In genomic region chr15:74406992-74407705, GRCh38 we compare ENCODE assay signal across 8 cellular contexts. TPM values are rescaled to one million over a fixed set of nuclear protein-coding genes. Genes with fewer than 3 reads are reported as not detected.
DNase-seq lines count a peak whose midpoint lies in the region; ATAC-seq, FAIRE-seq and TF ChIP-seq lines count a peak whose summit lies in the region.

No MANE protein-coding gene starts in this region.

- no peaks in the 10 kb centered on the region for H3K27me3 ChIP-seq in NT2/D1 (ENCODE audit: insufficient read depth, insufficient read length)
- no peaks in the 10 kb centered on the region; a peak in 2 of 7 replicates for H3K27me3 ChIP-seq in H1 (replicated peaks in 1 of 4; ENCODE audit: control insufficient read depth in 3 of 4, extremely low read depth in 1 of 4, insufficient read depth in 3 of 4, low read length in 3 of 4)

- POLR2A ChIA-PET in H1 (lab: Charles Lee; ENCODE audit: partially characterized antibody) = interaction anchor here (1.5 kb wide), 1 partner anchor 37 kb away, joined by 4 read pairs; no protein-coding TSS in a partner anchor

- no peak for TF ChIP-seq RAD21 in H1 (IDR thresholded peaks at IDR 0.05 in 1 of 2, conservative IDR thresholded peaks at IDR 0.05 in 1 of 2; ENCODE audit: low read depth in 2 of 2, low read length in 2 of 2)

- H3K4ac ChIP-seq in H1 (replicated peaks; ENCODE audit: insufficient read length, low read depth, low read length) = no peak overlapping the region

- H2BK120ac ChIP-seq in H1 (replicated peaks; ENCODE audit: low read depth, low read length) = no peak overlapping the region

- no peak overlapping the region for H2BK5ac ChIP-seq in H1 (ENCODE audit: low read depth, low read length)

- TF ChIP-seq CTCF in H1 (IDR thresholded peaks at IDR 0.05; ENCODE audit: control extremely low read depth in 1 of 3, insufficient read depth in 1 of 3, low read depth in 1 of 3, low read length in 3 of 3) (no peak), retinal pigment epithelial cell (conservative IDR thresholded peaks at IDR 0.05; ENCODE audit: low read depth, low read length) (no peak)

- 0 out of 2 replicates have a peak overlapping the region, but pooled peaks have one; percentile 42 for H4K8ac ChIP-seq in H1 (ENCODE audit: extremely low read depth, insufficient read depth, low read length)

- H2BK15ac ChIP-seq in H1 (ENCODE audit: low read length) = no peak overlapping the region

- no peak overlapping the region for H4K5ac ChIP-seq in H1 (ENCODE audit: insufficient read length, low read depth, low read length)

- H3K9me3 ChIP-seq in NT2/D1 (ENCODE audit: insufficient read depth, low read length) (no peaks in the 10 kb centered on the region), H1 (ENCODE audit: insufficient read depth in 2 of 2, low read depth in 1 of 2, low read length in 1 of 2) (no peaks in the 10 kb centered on the region)

- H2BK20ac ChIP-seq in H1 (ENCODE audit: low read length) = no peak overlapping the region

- ATAC-seq in HG02798 (IDR thresholded peaks at IDR 0.05; ENCODE audit: poor library complexity, unreplicated experiment) = no peak
- ATAC-seq in activated T-cell treated with anti-CD3 and anti-CD28 coated beads, Interleukin-2, amount 50 U/mL, for 4 hours = no peak

- H3K9ac ChIP-seq in NT2/D1 (ENCODE audit: insufficient read length, low read depth) (peak overlapping the region; percentile 4), H1 (replicated peaks in 1 of 4; ENCODE audit: extremely low read depth in 1 of 4, low read depth in 3 of 4, low read length in 3 of 4) (no peak overlapping the region)

- no peaks in the 10 kb centered on the region for H3K27me3 Mint-ChIP-seq in activated T-cell treated with anti-CD3 and anti-CD28 coated beads, Interleukin-2, amount 50 U/mL, for 4 hours (ENCODE audit: low read depth)

- no peak overlapping the region for H3K27ac ChIP-seq in H1 (ENCODE audit: low read depth, low read length)

- WGBS in H1 (ENCODE audit: extremely low coverage in 1 of 2, insufficient coverage in 1 of 2, insufficient read length in 1 of 2, insufficient replicate concordance in 2 of 2, low coverage in 1 of 2, low lambda C conversion rate in 2 of 2, missing lambda C conversion rate in 1 of 2), 2 experiments = 61% methylated on average over 12 of the region's 12 CpGs; no CpG with 5 or more reads in 1 of the 2 experiments

- CTCF ChIA-PET in H1 (lab: Charles Lee; ENCODE audit: partially characterized antibody) = interaction anchor here (1.2 to 5.5 kb wide), 7 partner anchors 13 to 87 kb away, joined by 3 to 48 read pairs (median 5); no protein-coding TSS in a partner anchor

- peak; percentile 47 for DNase-seq in GM12892 (ENCODE audit: insufficient read length)
- no peak for DNase-seq in NT2/D1 (ENCODE audit: low read depth, low spot score)
- no peak for DNase-seq in H1 (ENCODE audit: low read depth in 1 of 2, low spot score in 2 of 2)
- DNase-seq in retinal pigment epithelial cell (ENCODE audit: low read depth) = peak; percentile 61
- no peak for DNase-seq in COLO668 (lab: John Stamatoyannopoulos, UW; ENCODE audit: unreplicated experiment)
- DNase-seq in DMS153 (lab: John Stamatoyannopoulos, UW) = no peak
- no peak for DNase-seq in activated T-cell treated with anti-CD3 and anti-CD28 coated beads, Interleukin-2, amount 50 U/mL, for 4 hours

- H3K4me1 Mint-ChIP-seq in activated T-cell treated with anti-CD3 and anti-CD28 coated beads, Interleukin-2, amount 50 U/mL, for 4 hours (ENCODE audit: low read depth) = peaks cover 41% of the 10 kb centered on the region

- H3K9me3 Mint-ChIP-seq in activated T-cell treated with anti-CD3 and anti-CD28 coated beads, Interleukin-2, amount 50 U/mL, for 4 hours = no peaks in the 10 kb centered on the region

- H3K36me3 Mint-ChIP-seq in activated T-cell treated with anti-CD3 and anti-CD28 coated beads, Interleukin-2, amount 50 U/mL, for 4 hours (ENCODE audit: insufficient read depth) = peaks cover 23% of the 10 kb centered on the region

- H3K4me1 ChIP-seq in NT2/D1 (ENCODE audit: insufficient read depth, insufficient read length) = peaks cover 41% of the 10 kb centered on the region
- H3K4me1 ChIP-seq in H1 (replicated peaks in 1 of 4; ENCODE audit: control insufficient read depth in 3 of 4, insufficient read depth in 4 of 4, low read length in 3 of 4) = peaks cover 0 to 10% (median 3%) of the 10 kb centered on the region in 4 experiments; a peak in 5 of 7 replicates

- H3K14ac ChIP-seq in H1 (ENCODE audit: insufficient read length) = no peak overlapping the region

- no peak overlapping the region for H4K91ac ChIP-seq in H1 (replicated peaks; ENCODE audit: insufficient read length, low read length)

- no peak for TF ChIP-seq EP300 in H1 (IDR thresholded peaks at IDR 0.05; ENCODE audit: borderline replicate concordance in 1 of 2, low read depth in 2 of 2, low read length in 2 of 2)

- no peak overlapping the region for H2AK5ac ChIP-seq in H1 (ENCODE audit: low read depth, low read length)

- H3K79me2 ChIP-seq in H1 (ENCODE audit: control insufficient read depth in 1 of 2, insufficient read depth in 2 of 2, low read length in 2 of 2) = no peaks in the 10 kb centered on the region

- H3K36me3 ChIP-seq in NT2/D1 (ENCODE audit: insufficient read depth, insufficient read length, low read length) (peaks cover 23% of the 10 kb centered on the region), H1 (ENCODE audit: control insufficient read depth in 2 of 4, insufficient read depth in 4 of 4, low read length in 3 of 4) (peaks cover 0 to 6% (median 1%) of the 10 kb centered on the region in 4 experiments; a peak in 4 of 8 replicates)

- H3K4me2 ChIP-seq in H1 (ENCODE audit: insufficient read depth in 1 of 2, low read depth in 2 of 2, low read length in 2 of 2) = peak overlapping the region in 1 of 2 experiments; percentile 5; a peak in 1 of 4 replicates

- no peak overlapping the region for H2AFZ ChIP-seq in H1 (ENCODE audit: low read length)

- no peak overlapping the region for H3K23ac ChIP-seq in H1 (ENCODE audit: insufficient read length)

- FAIRE-seq in GM12892 (lab: Jason Lieb, UNC) (peak; percentile 21), H1 (lab: Jason Lieb, UNC) (no peak)

- H3K79me1 ChIP-seq in H1 (ENCODE audit: low read depth, low read length) = no peaks in the 10 kb centered on the region

- no peak overlapping the region for H3K4me3 ChIP-seq in NT2/D1 (ENCODE audit: insufficient read length, low read depth)
- no peak overlapping the region for H3K4me3 ChIP-seq in H1 (ENCODE audit: extremely low read depth in 1 of 4, insufficient read depth in 2 of 4, low read depth in 3 of 4, low read length in 4 of 4)
- no peak overlapping the region for H3K4me3 ChIP-seq in retinal pigment epithelial cell (ENCODE audit: low read length)

- H2BK12ac ChIP-seq in H1 (ENCODE audit: low read depth, low read length) = 0 out of 2 replicates have a peak overlapping the region, but pooled peaks have one; percentile 52

- no peak overlapping the region for H3K56ac ChIP-seq in H1 (replicated peaks; ENCODE audit: insufficient read length, low read depth, low read length)

- H3K4me3 Mint-ChIP-seq in activated T-cell treated with anti-CD3 and anti-CD28 coated beads, Interleukin-2, amount 50 U/mL, for 4 hours = no peak overlapping the region

- no peaks in the 10 kb centered on the region for H3K23me2 ChIP-seq in H1 (ENCODE audit: low read depth, low read length)

- TF ChIP-seq POLR2A in GM12892 (IDR thresholded peaks at IDR 0.05; ENCODE audit: low read depth, low read length) (no peak), H1 (IDR thresholded peaks at IDR 0.05; ENCODE audit: control extremely low read depth in 1 of 2, low read depth in 2 of 2, low read length in 2 of 2) (no peak)

- H4K20me1 ChIP-seq in H1 (replicated peaks in 1 of 2; ENCODE audit: control insufficient read depth in 1 of 2, insufficient read depth in 2 of 2, low read length in 2 of 2) = peaks cover 0 to 3% of the 10 kb centered on the region in 2 experiments

- H3K18ac ChIP-seq in H1 (ENCODE audit: extremely low read depth, low read length) = 0 out of 2 replicates have a peak overlapping the region, but pooled peaks have one; percentile 32

RNA-seq across cellular contexts. Expression of gene SEMA7A, which starts 26.6 kb away (rescaled TPM):
- polyA plus RNA-seq in GM12892 (2012; ENCODE audit: missing spikeins) = 61.4 TPM
- total RNA-seq in H1 (2021; fragmentation: NEBNext Ultra II Directional; extraction: Animal tissue kit (Norgen Biotek cat#: 25700)) = 14.6 and 15.0 TPM in 2 replicates
- polyA plus RNA-seq in H1 (2011; rRNA removed) = 10.7 and 13.4 TPM in 2 replicates
- polyA plus RNA-seq in H1 (2011; cell fraction: cytosol; rRNA removed) = 10.9 TPM
- 19.2 TPM for polyA plus RNA-seq in H1 (2011; cell fraction: nucleus; rRNA removed)
- 10.5 to 14.0 TPM (median 12.0 TPM) in 4 replicates for polyA plus RNA-seq in H1 (2012, experiment 1 of 2)
- 11.5 TPM for polyA plus RNA-seq in H1 (2012, experiment 2 of 2)
- polyA plus RNA-seq in H1 (2013, experiment 1 of 2) = 16.7 TPM
- polyA plus RNA-seq in H1 (2013, experiment 2 of 2) = 16.7 TPM
- polyA minus RNA-seq in H1 (2011; rRNA and poly(A)+ RNA removed) = 10.7 and 12.5 TPM in 2 replicates
- polyA minus RNA-seq in H1 (2011; cell fraction: cytosol; rRNA and poly(A)+ RNA removed) = 4.6 TPM
- 9.5 TPM for polyA minus RNA-seq in H1 (2011; cell fraction: nucleus; rRNA and poly(A)+ RNA removed)
- total RNA-seq in activated T-cell treated with anti-CD3 and anti-CD28 coated beads, Interleukin-2, amount 50 U/mL, for 4 hours = 100 to 1,000 TPM; 187 to 215 (median 195) TPM

RNA-seq across cellular contexts. Expression of gene CYP11A1, which starts 39.7 kb away (rescaled TPM):
- polyA plus RNA-seq in GM12892 (2012; ENCODE audit: missing spikeins) = 1.5 TPM
- total RNA-seq in H1 (2021; fragmentation: NEBNext Ultra II Directional; extraction: Animal tissue kit (Norgen Biotek cat#: 25700)) = 1.9 and 3.3 TPM in 2 replicates
- 7.2 and 7.5 TPM in 2 replicates for polyA plus RNA-seq in H1 (2011; rRNA removed)
- polyA plus RNA-seq in H1 (2011; cell fraction: cytosol; rRNA removed) = 6.9 TPM
- polyA plus RNA-seq in H1 (2011; cell fraction: nucleus; rRNA removed) = 7.1 TPM
- polyA plus RNA-seq in H1 (2012, experiment 1 of 2) = 3.6 to 5.9 TPM (median 4.9 TPM) in 4 replicates
- polyA plus RNA-seq in H1 (2012, experiment 2 of 2) = 4.9 TPM
- polyA plus RNA-seq in H1 (2013, experiment 1 of 2) = 2.0 TPM
- 2.0 TPM for polyA plus RNA-seq in H1 (2013, experiment 2 of 2)
- 6.3 and 7.6 TPM in 2 replicates for polyA minus RNA-seq in H1 (2011; rRNA and poly(A)+ RNA removed)
- 4.3 TPM for polyA minus RNA-seq in H1 (2011; cell fraction: cytosol; rRNA and poly(A)+ RNA removed)
- polyA minus RNA-seq in H1 (2011; cell fraction: nucleus; rRNA and poly(A)+ RNA removed) = 2.8 TPM
- total RNA-seq in activated T-cell treated with anti-CD3 and anti-CD28 coated beads, Interleukin-2, amount 50 U/mL, for 4 hours = under 1 TPM; 0.33 to 0.41 (median 0.40) TPM

RNA-seq across cellular contexts. Expression of gene UBL7, which starts 53.8 kb away (rescaled TPM):
- polyA plus RNA-seq in GM12892 (2012; ENCODE audit: missing spikeins) = 62.5 TPM
- 71.5 and 76.7 TPM in 2 replicates for total RNA-seq in H1 (2021; fragmentation: NEBNext Ultra II Directional; extraction: Animal tissue kit (Norgen Biotek cat#: 25700))
- polyA plus RNA-seq in H1 (2011; rRNA removed) = 183 and 186 TPM in 2 replicates
- 101 TPM for polyA plus RNA-seq in H1 (2011; cell fraction: cytosol; rRNA removed)
- polyA plus RNA-seq in H1 (2011; cell fraction: nucleus; rRNA removed) = 85.9 TPM
- 56.4 to 78.9 TPM (median 73.2 TPM) in 4 replicates for polyA plus RNA-seq in H1 (2012, experiment 1 of 2)
- 143 TPM for polyA plus RNA-seq in H1 (2012, experiment 2 of 2)
- polyA plus RNA-seq in H1 (2013, experiment 1 of 2) = 41.2 TPM
- 42.3 TPM for polyA plus RNA-seq in H1 (2013, experiment 2 of 2)
- 83.6 and 88.4 TPM in 2 replicates for polyA minus RNA-seq in H1 (2011; rRNA and poly(A)+ RNA removed)
- polyA minus RNA-seq in H1 (2011; cell fraction: cytosol; rRNA and poly(A)+ RNA removed) = 31.5 TPM
- 27.7 TPM for polyA minus RNA-seq in H1 (2011; cell fraction: nucleus; rRNA and poly(A)+ RNA removed)
- total RNA-seq in activated T-cell treated with anti-CD3 and anti-CD28 coated beads, Interleukin-2, amount 50 U/mL, for 4 hours = 10 to 100 TPM; 53.4 to 60.1 (median 59.2) TPM

Comparison
In these comparisons a context has a peak if more than half of its experiments do, and no peak if none do; other contexts are left out.
1. DNase-seq: peak in GM12892 (single experiment) and retinal pigment epithelial cell (single experiment); none in NT2/D1 (single experiment), H1 (0 of 2), COLO668 (single experiment), DMS153 (single experiment) and activated T-cell treated with anti-CD3 and anti-CD28 coated beads, Interleukin-2, amount 50 U/mL, for 4 hours (single experiment).
2. RNA of gene SEMA7A, which starts 26.6 kb away (total RNA-seq): 187 to 215 TPM in activated T-cell treated with anti-CD3 and anti-CD28 coated beads, Interleukin-2, amount 50 U/mL, for 4 hours; 14.6 to 15.0 TPM in H1; every median in the first group is over 10 times any median in the second.